15 cellular contexts compared by ENCODE assay signal in genomic region chr15:69498987-69499386, GRCh38. TPM values are rescaled to one million over a fixed set of nuclear protein-coding genes. Genes with fewer than 3 reads are reported as not detected.
DNase-seq lines count a peak whose midpoint lies in the region; ATAC-seq, FAIRE-seq and TF ChIP-seq lines count a peak whose summit lies in the region.
"Had no signal": no experiment of that assay in that cellular context is flagged by ENCODE, and none has a peak within 500 bp of the region (broad histone marks: within the 10 kb centered on the region; RNA-seq: fewer than 3 reads in every experiment).

No MANE protein-coding gene starts in this region.

- peaks cover 6% of the 10 kb centered on the region for H3K27me3 Mint-ChIP-seq in activated T-cell treated with anti-CD3 and anti-CD28 coated beads, Interleukin-2, amount 50 U/mL, for 72 hours (ENCODE audit: low read depth)
- H3K27me3 Mint-ChIP-seq in activated T-cell treated with anti-CD3 and anti-CD28 coated beads, Interleukin-2, amount 50 U/mL, for 24 hours, result no peaks in the 10 kb centered on the region
- peaks cover 3% of the 10 kb centered on the region for H3K27me3 Mint-ChIP-seq in type B pancreatic cell

- no peaks in the 10 kb centered on the region for H3K9me3 Mint-ChIP-seq in activated T-cell treated with anti-CD3 and anti-CD28 coated beads, Interleukin-2, amount 50 U/mL, for 72 hours
- no peaks in the 10 kb centered on the region for H3K9me3 Mint-ChIP-seq in activated T-cell treated with anti-CD3 and anti-CD28 coated beads, Interleukin-2, amount 50 U/mL, for 24 hours
- no peaks in the 10 kb centered on the region for H3K9me3 Mint-ChIP-seq in type B pancreatic cell

- H3K9me3 ChIP-seq in BE2C, result no peaks in the 10 kb centered on the region
- H3K9me3 ChIP-seq: BLaER1 had no signal

- peaks cover 17% of the 10 kb centered on the region for H3K4me1 Mint-ChIP-seq in activated T-cell treated with anti-CD3 and anti-CD28 coated beads, Interleukin-2, amount 50 U/mL, for 72 hours (ENCODE audit: low read depth)
- H3K4me1 Mint-ChIP-seq in activated T-cell treated with anti-CD3 and anti-CD28 coated beads, Interleukin-2, amount 50 U/mL, for 24 hours (ENCODE audit: low read depth), result peaks cover 14% of the 10 kb centered on the region
- peaks cover 37% of the 10 kb centered on the region for H3K4me1 Mint-ChIP-seq in type B pancreatic cell (ENCODE audit: unreplicated experiment)

- no peak overlapping the region for H3K4me3 ChIP-seq in bronchial epithelial cell (ENCODE audit: low read depth, low read length)
- no peak overlapping the region for H3K4me3 ChIP-seq in BE2C (ENCODE audit: low read depth, low read length)
- H3K4me3 ChIP-seq: BLaER1, GM23248 had no signal

- ATAC-seq in activated T-cell treated with anti-CD3 and anti-CD28 coated beads, Interleukin-2, amount 50 U/mL, for 72 hours (replicated peaks in 1 of 2), result peak in 1 of 2 donors; percentile 30
- ATAC-seq: HCT116 had no signal

- TF ChIP-seq CTCF in bronchial epithelial cell (IDR thresholded peaks at IDR 0.05; ENCODE audit: insufficient read depth, low read length, severe bottlenecking), result no peak
- TF ChIP-seq CTCF in type B pancreatic cell (conservative IDR thresholded peaks at IDR 0.05), result no peak
- no peak for TF ChIP-seq CTCF in BE2C (IDR thresholded peaks at IDR 0.05; ENCODE audit: low read depth, low read length)

- H3K27me3 ChIP-seq in bronchial epithelial cell (ENCODE audit: control insufficient read depth, insufficient read depth, low read length), result no peaks in the 10 kb centered on the region
- H3K27me3 ChIP-seq in BE2C, result no peaks in the 10 kb centered on the region
- H3K27me3 ChIP-seq: BLaER1 had no signal

- no peaks in the 10 kb centered on the region for H3K4me1 ChIP-seq in BE2C
- H3K4me1 ChIP-seq: BLaER1 had no signal

- no peak overlapping the region for H3K4me3 Mint-ChIP-seq in activated T-cell treated with anti-CD3 and anti-CD28 coated beads, Interleukin-2, amount 50 U/mL, for 72 hours
- no peak overlapping the region for H3K4me3 Mint-ChIP-seq in activated T-cell treated with anti-CD3 and anti-CD28 coated beads, Interleukin-2, amount 50 U/mL, for 24 hours
- H3K4me3 Mint-ChIP-seq in type B pancreatic cell, result no peak overlapping the region

- peak overlapping the region; percentile 66 for H3K27ac Mint-ChIP-seq in activated T-cell treated with anti-CD3 and anti-CD28 coated beads, Interleukin-2, amount 50 U/mL, for 72 hours
- no peak overlapping the region for H3K27ac Mint-ChIP-seq in activated T-cell treated with anti-CD3 and anti-CD28 coated beads, Interleukin-2, amount 50 U/mL, for 24 hours
- no peak overlapping the region for H3K27ac Mint-ChIP-seq in type B pancreatic cell

- H3K36me3 ChIP-seq in bronchial epithelial cell (ENCODE audit: control insufficient read depth, insufficient read depth, low read length) (no peaks in the 10 kb centered on the region), BE2C (no peaks in the 10 kb centered on the region)
- H3K36me3 ChIP-seq: BLaER1 had no signal

- no peak for DNase-seq in activated T-cell treated with anti-CD3 and anti-CD28 coated beads, Interleukin-2, amount 50 U/mL, for 72 hours
- no peak for DNase-seq in activated T-cell treated with anti-CD3 and anti-CD28 coated beads, Interleukin-2, amount 50 U/mL, for 24 hours
- DNase-seq in bronchial epithelial cell (ENCODE audit: low read depth) (no peak), islet precursor cell (peak; percentile 50), type B pancreatic cell (ENCODE audit: extremely low spot score, unreplicated experiment) (peak; percentile 15), BE2C (no peak), DMS 273 (lab: John Stamatoyannopoulos, UW; ENCODE audit: unreplicated experiment) (no peak), pons (ENCODE audit: low spot score) (no peak)
- DNase-seq: DMS 273 treated with DMSO at 0.1 percent for 48 hours, GM23248, IMR-90 had no signal

- FAIRE-seq in bronchial epithelial cell (lab: Jason Lieb, UNC), result peak; percentile 62
- FAIRE-seq: GM18507, H54 had no signal

- no peaks in the 10 kb centered on the region for H3K36me3 Mint-ChIP-seq in activated T-cell treated with anti-CD3 and anti-CD28 coated beads, Interleukin-2, amount 50 U/mL, for 72 hours (ENCODE audit: insufficient read depth in 2 of 2)
- no peaks in the 10 kb centered on the region for H3K36me3 Mint-ChIP-seq in activated T-cell treated with anti-CD3 and anti-CD28 coated beads, Interleukin-2, amount 50 U/mL, for 24 hours (ENCODE audit: low read depth)
- no peaks in the 10 kb centered on the region for H3K36me3 Mint-ChIP-seq in type B pancreatic cell

RNA-seq across cellular contexts. Expression of gene RPLP1, which starts 46.4 kb away (rescaled TPM):
- total RNA-seq in activated T-cell treated with anti-CD3 and anti-CD28 coated beads, Interleukin-2, amount 50 U/mL, for 72 hours, result 1,000 to 10,000 TPM; 2,514 to 2,771 TPM
- 47.4 and 57.4 TPM in 2 replicates for total RNA-seq in bronchial epithelial cell
- total RNA-seq in type B pancreatic cell (ENCODE audit: low replicate concordance), result 1,676 and 1,694 TPM in 2 replicates
- 3,656 TPM for polyA plus RNA-seq in BE2C (2012; ENCODE audit: insufficient read depth, insufficient read length, low read depth)

Comparison
In these comparisons a context has a peak if more than half of its experiments do, and no peak if none do; other contexts are left out.
1. DNase-seq: peak in islet precursor cell (single experiment) and type B pancreatic cell (single experiment); none in activated T-cell treated with anti-CD3 and anti-CD28 coated beads, Interleukin-2, amount 50 U/mL, for 72 hours (0 of 2), activated T-cell treated with anti-CD3 and anti-CD28 coated beads, Interleukin-2, amount 50 U/mL, for 24 hours (single experiment), bronchial epithelial cell (single experiment), BE2C (single experiment), DMS 273 (single experiment) and pons (single experiment).
2. RNA of gene RPLP1, which starts 46.4 kb away (total RNA-seq): 2,514 to 2,771 TPM in activated T-cell treated with anti-CD3 and anti-CD28 coated beads, Interleukin-2, amount 50 U/mL, for 72 hours and 1,676 to 1,694 TPM in type B pancreatic cell; 47.4 to 57.4 TPM in bronchial epithelial cell; every median in the first group is over 10 times any median in the second.